In genomic region chr4:169070071-169070894, GRCh38 we compare ENCODE assay signal across 8 cellular contexts.
DNase-seq lines count a peak whose midpoint lies in the region; ATAC-seq and TF ChIP-seq lines count a peak whose summit lies in the region.

No MANE protein-coding gene starts in this region.

- CTCF ChIA-PET in CD4-positive, alpha-beta memory T cell (lab: Charles Lee; ENCODE audit: partially characterized antibody), result no interaction called here

- H3K9me3 ChIP-seq in neural progenitor cell (ENCODE audit: low read depth), result no peaks in the 10 kb centered on the region
- H3K9me3 ChIP-seq in CD4-positive, alpha-beta memory T cell (ENCODE audit: control insufficient read depth in 1 of 2, low read length in 2 of 2), result no peaks in the 10 kb centered on the region

- no peaks in the 10 kb centered on the region for H3K9me3 Mint-ChIP-seq in neural progenitor cell
- H3K9me3 Mint-ChIP-seq in CD4-positive, alpha-beta memory T cell, result no peaks in the 10 kb centered on the region

- H3K27ac ChIP-seq in neural progenitor cell (peak overlapping the region; percentile 85), substantia nigra (ENCODE audit: low read depth, low read length, poor library complexity, severe bottlenecking) (no peak overlapping the region)
- no peak overlapping the region for H3K27ac ChIP-seq in CD4-positive, alpha-beta memory T cell (ENCODE audit: low read depth, low read length)

- no peaks in the 10 kb centered on the region for H3K36me3 Mint-ChIP-seq in neural progenitor cell
- H3K36me3 Mint-ChIP-seq in CD4-positive, alpha-beta memory T cell, result no peaks in the 10 kb centered on the region

- peak overlapping the region; percentile 91 for H3K27ac Mint-ChIP-seq in neural progenitor cell
- no peak overlapping the region for H3K27ac Mint-ChIP-seq in CD4-positive, alpha-beta memory T cell

- H3K4me3 Mint-ChIP-seq in neural progenitor cell, result peak overlapping the region; percentile 21
- no peak overlapping the region for H3K4me3 Mint-ChIP-seq in CD4-positive, alpha-beta memory T cell

- H3K27me3 Mint-ChIP-seq in neural progenitor cell (ENCODE audit: insufficient read depth, low read depth), result peaks cover 2% of the 10 kb centered on the region
- peaks cover 0 to 3% of the 10 kb centered on the region in 2 donors for H3K27me3 Mint-ChIP-seq in CD4-positive, alpha-beta memory T cell

- TF ChIP-seq CTCF in epithelial cell of esophagus (IDR thresholded peaks at IDR 0.05; ENCODE audit: insufficient read depth, low read depth, low read length, missing control alignments) (no peak), neural progenitor cell (IDR thresholded peaks at IDR 0.05) (no peak)

- H3K4me3 ChIP-seq in epithelial cell of esophagus (ENCODE audit: low read length) (peak overlapping the region; percentile 26), neural progenitor cell (no peak overlapping the region)
- no peak overlapping the region for H3K4me3 ChIP-seq in CD4-positive, alpha-beta memory T cell (ENCODE audit: low read length in 2 of 2)

- no peaks in the 10 kb centered on the region for H3K79me2 ChIP-seq in neural progenitor cell (ENCODE audit: low read depth)

- no peaks in the 10 kb centered on the region for H4K20me1 ChIP-seq in neural progenitor cell (ENCODE audit: low read depth)

- no peak overlapping the region for H3K9ac ChIP-seq in neural progenitor cell

- H2AFZ ChIP-seq in neural progenitor cell (replicated peaks), result peak overlapping the region; percentile 77

- intact Hi-C loops in CD4-positive, alpha-beta memory T cell (cut with micrococcal nuclease), result no loop called here

- peaks cover 16% of the 10 kb centered on the region for H3K4me1 ChIP-seq in neural progenitor cell
- H3K4me1 ChIP-seq in CD4-positive, alpha-beta memory T cell (ENCODE audit: insufficient read depth, low read length), result no peaks in the 10 kb centered on the region

- peaks cover 24% of the 10 kb centered on the region for H3K4me1 Mint-ChIP-seq in neural progenitor cell
- H3K4me1 Mint-ChIP-seq in CD4-positive, alpha-beta memory T cell, result peaks cover 0 to 6% (median 4%) of the 10 kb centered on the region in 4 donors

- H3K27me3 ChIP-seq in neural progenitor cell, result no peaks in the 10 kb centered on the region
- H3K27me3 ChIP-seq in CD4-positive, alpha-beta memory T cell (ENCODE audit: insufficient read depth, low read length), result no peaks in the 10 kb centered on the region

- no peak for ATAC-seq in GM21737 (IDR thresholded peaks at IDR 0.05; ENCODE audit: unreplicated experiment)

- peaks cover 16% of the 10 kb centered on the region for H3F3A ChIP-seq in neural progenitor cell (ENCODE audit: low read depth)

- DNase-seq in DMS79 (lab: John Stamatoyannopoulos, UW) (peak; percentile 75), NCI-H2196 treated with DMSO at 0.1 percent for 48 hours (lab: John Stamatoyannopoulos, UW; ENCODE audit: unreplicated experiment) (peak; percentile 27), epithelial cell of esophagus (ENCODE audit: low read depth) (peak; percentile 100), neural progenitor cell (ENCODE audit: low spot score) (peak; percentile 70), substantia nigra (lab: John Stamatoyannopoulos, UW) (no peak)
- no peak for DNase-seq in stimulated activated CD4-positive, alpha-beta T cell treated with anti-CD3 and anti-CD28 coated beads, Interleukin-2, amount 100 ng/mL, for 48 hours
- no peak for DNase-seq in CD4-positive, alpha-beta memory T cell

- no peaks in the 10 kb centered on the region for H3K36me3 ChIP-seq in neural progenitor cell
- H3K36me3 ChIP-seq in CD4-positive, alpha-beta memory T cell (ENCODE audit: insufficient read depth, low read length), result no peaks in the 10 kb centered on the region

- POLR2A ChIA-PET in CD4-positive, alpha-beta memory T cell (lab: Charles Lee; ENCODE audit: partially characterized antibody), result no interaction called here

- peak overlapping the region; percentile 47 for H3K4me2 ChIP-seq in neural progenitor cell

Comparison
In these comparisons a context has a peak if more than half of its experiments do, and no peak if none do; other contexts are left out.
1. DNase-seq: peak in DMS79 (single experiment), NCI-H2196 treated with DMSO at 0.1 percent for 48 hours (single experiment), epithelial cell of esophagus (single experiment) and neural progenitor cell (single experiment); none in stimulated activated CD4-positive, alpha-beta T cell treated with anti-CD3 and anti-CD28 coated beads, Interleukin-2, amount 100 ng/mL, for 48 hours (0 of 2), CD4-positive, alpha-beta memory T cell (0 of 5) and substantia nigra (0 of 49).